1 cellular context compared by ENCODE assay signal in the genomic region with DNA sequence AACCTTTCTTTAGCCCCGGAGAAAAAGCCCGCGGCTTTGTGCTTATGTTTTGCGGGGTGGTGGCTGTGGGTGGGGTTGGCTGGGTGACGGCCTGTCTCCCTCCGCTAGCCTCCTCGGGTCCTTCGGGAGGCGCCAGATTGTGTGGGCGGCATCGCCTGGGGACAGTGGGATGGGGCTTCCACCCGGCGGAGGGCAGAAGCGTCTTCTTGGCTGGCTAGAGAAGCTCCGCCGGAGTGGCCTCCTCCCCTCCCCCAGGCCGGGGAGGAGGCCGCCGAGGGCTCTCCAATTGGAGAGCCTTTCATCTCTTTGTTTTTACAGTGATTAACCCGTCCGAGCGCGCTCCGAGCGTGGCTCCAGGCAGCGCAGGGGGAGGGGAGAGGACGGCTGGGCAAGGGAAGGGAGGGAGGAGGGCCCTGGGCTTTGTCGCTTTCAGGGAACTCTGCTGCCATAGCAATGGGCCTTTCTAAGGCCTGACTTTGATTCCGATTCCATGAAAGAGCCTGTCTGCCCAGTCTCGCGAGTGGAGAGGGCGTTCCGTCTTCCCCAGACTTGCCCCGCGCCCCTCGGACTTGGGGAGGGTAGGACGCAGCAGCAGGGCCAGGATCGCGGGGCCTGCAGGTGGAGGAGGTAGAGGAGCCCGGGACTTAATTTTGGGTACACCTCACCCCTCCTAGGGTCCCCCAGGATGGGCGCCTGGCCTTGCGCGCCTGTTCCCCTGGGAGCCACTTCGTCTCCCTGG.
TF ChIP-seq lines count a peak whose summit lies in the region.

No MANE protein-coding gene starts in this region.

TF ChIP-seq in K562, 482 proteins besides CTCF, POLR2A, EP300 and RAD21 (continued from another document):
- TF ChIP-seq, protein P1, sequence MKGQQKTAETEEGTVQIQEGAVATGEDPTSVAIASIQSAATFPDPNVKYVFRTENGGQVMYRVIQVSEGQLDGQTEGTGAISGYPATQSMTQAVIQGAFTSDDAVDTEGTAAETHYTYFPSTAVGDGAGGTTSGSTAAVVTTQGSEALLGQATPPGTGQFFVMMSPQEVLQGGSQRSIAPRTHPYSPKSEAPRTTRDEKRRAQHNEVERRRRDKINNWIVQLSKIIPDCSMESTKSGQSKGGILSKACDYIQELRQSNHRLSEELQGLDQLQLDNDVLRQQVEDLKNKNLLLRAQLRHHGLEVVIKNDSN (CRISPR knock-in tag; IDR thresholded peaks at IDR 0.05) = no peak
- TF ChIP-seq EGR1 (conservative IDR thresholded peaks at IDR 0.05) = peak; percentile 85
- TF ChIP-seq LCOR (CRISPR knock-in tag; IDR thresholded peaks at IDR 0.05) = no peak
- TF ChIP-seq, protein P2, sequence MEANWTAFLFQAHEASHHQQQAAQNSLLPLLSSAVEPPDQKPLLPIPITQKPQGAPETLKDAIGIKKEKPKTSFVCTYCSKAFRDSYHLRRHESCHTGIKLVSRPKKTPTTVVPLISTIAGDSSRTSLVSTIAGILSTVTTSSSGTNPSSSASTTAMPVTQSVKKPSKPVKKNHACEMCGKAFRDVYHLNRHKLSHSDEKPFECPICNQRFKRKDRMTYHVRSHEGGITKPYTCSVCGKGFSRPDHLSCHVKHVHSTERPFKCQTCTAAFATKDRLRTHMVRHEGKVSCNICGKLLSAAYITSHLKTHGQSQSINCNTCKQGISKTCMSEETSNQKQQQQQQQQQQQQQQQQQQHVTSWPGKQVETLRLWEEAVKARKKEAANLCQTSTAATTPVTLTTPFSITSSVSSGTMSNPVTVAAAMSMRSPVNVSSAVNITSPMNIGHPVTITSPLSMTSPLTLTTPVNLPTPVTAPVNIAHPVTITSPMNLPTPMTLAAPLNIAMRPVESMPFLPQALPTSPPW (CRISPR knock-in tag; IDR thresholded peaks at IDR 0.05) = peak; percentile 26; the same call in 1 of the 2 replicates
